2 cellular contexts compared by ENCODE assay signal in the genomic region with DNA sequence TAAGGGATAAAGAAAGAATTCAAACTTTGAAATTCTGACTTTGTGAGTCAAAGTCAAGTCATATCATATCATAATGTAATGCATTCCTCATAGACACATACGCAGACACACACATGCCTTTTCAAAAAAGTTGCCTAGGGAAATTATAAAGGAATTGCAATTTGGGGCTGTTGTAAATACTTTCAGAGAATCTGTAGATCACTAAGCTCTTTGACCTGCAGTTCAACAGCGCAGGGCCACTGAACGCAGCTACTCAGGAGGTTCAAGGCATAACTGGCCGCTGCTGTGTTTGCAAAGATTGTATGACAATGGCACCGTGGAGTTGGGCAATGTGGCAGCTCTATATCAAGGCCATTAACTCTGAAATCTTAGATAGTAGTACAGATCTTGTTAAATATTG.
TF ChIP-seq lines count a peak whose summit lies in the region.

No MANE protein-coding gene starts in this region.

TF ChIP-seq in HepG2, 621 proteins besides CTCF, POLR2A, EP300 and RAD21 (continued from another document and continues in another):
- TF ChIP-seq, protein P1, sequence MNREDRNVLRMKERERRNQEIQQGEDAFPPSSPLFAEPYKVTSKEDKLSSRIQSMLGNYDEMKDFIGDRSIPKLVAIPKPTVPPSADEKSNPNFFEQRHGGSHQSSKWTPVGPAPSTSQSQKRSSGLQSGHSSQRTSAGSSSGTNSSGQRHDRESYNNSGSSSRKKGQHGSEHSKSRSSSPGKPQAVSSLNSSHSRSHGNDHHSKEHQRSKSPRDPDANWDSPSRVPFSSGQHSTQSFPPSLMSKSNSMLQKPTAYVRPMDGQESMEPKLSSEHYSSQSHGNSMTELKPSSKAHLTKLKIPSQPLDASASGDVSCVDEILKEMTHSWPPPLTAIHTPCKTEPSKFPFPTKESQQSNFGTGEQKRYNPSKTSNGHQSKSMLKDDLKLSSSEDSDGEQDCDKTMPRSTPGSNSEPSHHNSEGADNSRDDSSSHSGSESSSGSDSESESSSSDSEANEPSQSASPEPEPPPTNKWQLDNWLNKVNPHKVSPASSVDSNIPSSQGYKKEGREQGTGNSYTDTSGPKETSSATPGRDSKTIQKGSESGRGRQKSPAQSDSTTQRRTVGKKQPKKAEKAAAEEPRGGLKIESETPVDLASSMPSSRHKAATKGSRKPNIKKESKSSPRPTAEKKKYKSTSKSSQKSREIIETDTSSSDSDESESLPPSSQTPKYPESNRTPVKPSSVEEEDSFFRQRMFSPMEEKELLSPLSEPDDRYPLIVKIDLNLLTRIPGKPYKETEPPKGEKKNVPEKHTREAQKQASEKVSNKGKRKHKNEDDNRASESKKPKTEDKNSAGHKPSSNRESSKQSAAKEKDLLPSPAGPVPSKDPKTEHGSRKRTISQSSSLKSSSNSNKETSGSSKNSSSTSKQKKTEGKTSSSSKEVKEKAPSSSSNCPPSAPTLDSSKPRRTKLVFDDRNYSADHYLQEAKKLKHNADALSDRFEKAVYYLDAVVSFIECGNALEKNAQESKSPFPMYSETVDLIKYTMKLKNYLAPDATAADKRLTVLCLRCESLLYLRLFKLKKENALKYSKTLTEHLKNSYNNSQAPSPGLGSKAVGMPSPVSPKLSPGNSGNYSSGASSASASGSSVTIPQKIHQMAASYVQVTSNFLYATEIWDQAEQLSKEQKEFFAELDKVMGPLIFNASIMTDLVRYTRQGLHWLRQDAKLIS (CRISPR knock-in tag; IDR thresholded peaks at IDR 0.05) = no peak
- TF ChIP-seq WIZ (CRISPR knock-in tag; IDR thresholded peaks at IDR 0.05) (no peak), HNF4G (IDR thresholded peaks at IDR 0.05; ENCODE audit: borderline replicate concordance, low read depth, low read length) (no peak), HNF4G (CRISPR knock-in tag; IDR thresholded peaks at IDR 0.05; ENCODE audit: borderline replicate concordance, low read depth) (no peak), HIVEP1 (CRISPR knock-in tag; IDR thresholded peaks at IDR 0.05) (no peak), U2AF1 (optimal IDR thresholded peaks at IDR 0.05; ENCODE audit: low read depth, low read length) (no peak), SOX13 (IDR thresholded peaks at IDR 0.05) (no peak), SOX13 (CRISPR knock-in tag; conservative IDR thresholded peaks at IDR 0.05 in 1 of 2, IDR thresholded peaks at IDR 0.05 in 1 of 2) (peak in 1 of 2 experiments; percentile 51; a peak in 1 of 4 replicates), ZNF557 (CRISPR knock-in tag; IDR thresholded peaks at IDR 0.05) (no peak), SNRNP70 (IDR thresholded peaks at IDR 0.05; ENCODE audit: low read depth, low read length) (no peak), ZNF772 (CRISPR knock-in tag; IDR thresholded peaks at IDR 0.05) (no peak), ARNT (IDR thresholded peaks at IDR 0.05) (no peak), NCOR1 (IDR thresholded peaks at IDR 0.05; ENCODE audit: borderline replicate concordance, low read length) (peak; percentile 77), NAIF1 (CRISPR knock-in tag; IDR thresholded peaks at IDR 0.05; ENCODE audit: borderline replicate concordance) (no peak), ZNF33B (CRISPR knock-in tag; IDR thresholded peaks at IDR 0.05) (no peak), THYN1 (CRISPR knock-in tag; IDR thresholded peaks at IDR 0.05; ENCODE audit: borderline replicate concordance, low read depth) (no peak), ZNF256 (CRISPR knock-in tag; conservative IDR thresholded peaks at IDR 0.05) (no peak), HMG20A (CRISPR knock-in tag; IDR thresholded peaks at IDR 0.05; ENCODE audit: borderline replicate concordance) (no peak), RCOR2 (CRISPR knock-in tag; IDR thresholded peaks at IDR 0.05) (no peak), ZNF670 (CRISPR knock-in tag; IDR thresholded peaks at IDR 0.05; ENCODE audit: borderline replicate concordance) (no peak)
- TF ChIP-seq, protein P2, sequence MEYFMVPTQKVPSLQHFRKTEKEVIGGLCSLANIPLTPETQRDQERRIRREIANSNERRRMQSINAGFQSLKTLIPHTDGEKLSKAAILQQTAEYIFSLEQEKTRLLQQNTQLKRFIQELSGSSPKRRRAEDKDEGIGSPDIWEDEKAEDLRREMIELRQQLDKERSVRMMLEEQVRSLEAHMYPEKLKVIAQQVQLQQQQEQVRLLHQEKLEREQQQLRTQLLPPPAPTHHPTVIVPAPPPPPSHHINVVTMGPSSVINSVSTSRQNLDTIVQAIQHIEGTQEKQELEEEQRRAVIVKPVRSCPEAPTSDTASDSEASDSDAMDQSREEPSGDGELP (IDR thresholded peaks at IDR 0.05; ENCODE audit: borderline replicate concordance, low read depth) = no peak
- TF ChIP-seq, protein P3, sequence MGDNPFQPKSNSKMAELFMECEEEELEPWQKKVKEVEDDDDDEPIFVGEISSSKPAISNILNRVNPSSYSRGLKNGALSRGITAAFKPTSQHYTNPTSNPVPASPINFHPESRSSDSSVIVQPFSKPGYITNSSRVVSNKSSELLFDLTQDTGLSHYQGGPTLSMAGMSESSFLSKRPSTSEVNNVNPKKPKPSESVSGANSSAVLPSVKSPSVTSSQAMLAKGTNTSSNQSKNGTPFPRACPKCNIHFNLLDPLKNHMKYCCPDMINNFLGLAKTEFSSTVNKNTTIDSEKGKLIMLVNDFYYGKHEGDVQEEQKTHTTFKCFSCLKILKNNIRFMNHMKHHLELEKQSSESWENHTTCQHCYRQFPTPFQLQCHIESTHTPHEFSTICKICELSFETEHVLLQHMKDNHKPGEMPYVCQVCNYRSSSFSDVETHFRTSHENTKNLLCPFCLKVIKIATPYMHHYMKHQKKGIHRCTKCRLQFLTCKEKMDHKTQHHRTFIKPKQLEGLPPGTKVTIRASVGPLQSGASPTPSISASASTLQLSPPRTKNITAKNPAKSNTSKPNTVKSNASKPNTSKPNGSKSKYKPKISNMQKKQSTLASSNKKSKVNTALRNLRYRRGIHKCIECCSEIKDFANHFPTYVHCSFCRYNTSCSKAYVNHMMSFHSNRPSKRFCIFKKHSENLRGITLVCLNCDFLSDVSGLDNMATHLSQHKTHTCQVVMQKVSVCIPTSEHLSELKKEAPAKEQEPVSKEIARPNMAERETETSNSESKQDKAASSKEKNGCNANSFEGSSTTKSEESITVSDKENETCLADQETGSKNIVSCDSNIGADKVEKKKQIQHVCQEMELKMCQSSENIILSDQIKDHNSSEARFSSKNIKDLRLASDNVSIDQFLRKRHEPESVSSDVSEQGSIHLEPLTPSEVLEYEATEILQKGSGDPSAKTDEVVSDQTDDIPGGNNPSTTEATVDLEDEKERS (CRISPR knock-in tag; IDR thresholded peaks at IDR 0.05) = no peak

TF ChIP-seq in WTC11, 78 proteins besides CTCF, POLR2A, EP300 and RAD21 (continued from another document):
- TF ChIP-seq, protein P4, sequence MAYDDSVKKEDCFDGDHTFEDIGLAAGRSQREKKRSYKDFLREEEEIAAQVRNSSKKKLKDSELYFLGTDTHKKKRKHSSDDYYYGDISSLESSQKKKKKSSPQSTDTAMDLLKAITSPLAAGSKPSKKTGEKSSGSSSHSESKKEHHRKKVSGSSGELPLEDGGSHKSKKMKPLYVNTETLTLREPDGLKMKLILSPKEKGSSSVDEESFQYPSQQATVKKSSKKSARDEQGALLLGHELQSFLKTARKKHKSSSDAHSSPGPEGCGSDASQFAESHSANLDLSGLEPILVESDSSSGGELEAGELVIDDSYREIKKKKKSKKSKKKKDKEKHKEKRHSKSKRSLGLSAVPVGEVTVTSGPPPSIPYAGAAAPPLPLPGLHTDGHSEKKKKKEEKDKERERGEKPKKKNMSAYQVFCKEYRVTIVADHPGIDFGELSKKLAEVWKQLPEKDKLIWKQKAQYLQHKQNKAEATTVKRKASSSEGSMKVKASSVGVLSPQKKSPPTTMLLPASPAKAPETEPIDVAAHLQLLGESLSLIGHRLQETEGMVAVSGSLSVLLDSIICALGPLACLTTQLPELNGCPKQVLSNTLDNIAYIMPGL (CRISPR knock-in tag; IDR thresholded peaks at IDR 0.05) = no peak
- TF ChIP-seq SP1 (CRISPR knock-in tag; conservative IDR thresholded peaks at IDR 0.05) (no peak), ZNF263 (CRISPR knock-in tag; IDR thresholded peaks at IDR 0.05; ENCODE audit: low read depth) (no peak), ZNF423 (CRISPR knock-in tag; IDR thresholded peaks at IDR 0.05) (no peak), CBFB (CRISPR knock-in tag; IDR thresholded peaks at IDR 0.05; ENCODE audit: low read depth) (no peak), ELF4 (CRISPR knock-in tag; IDR thresholded peaks at IDR 0.05; ENCODE audit: low read depth) (no peak), PRRX2 (CRISPR knock-in tag; IDR thresholded peaks at IDR 0.05) (no peak)
- TF ChIP-seq, protein P5, sequence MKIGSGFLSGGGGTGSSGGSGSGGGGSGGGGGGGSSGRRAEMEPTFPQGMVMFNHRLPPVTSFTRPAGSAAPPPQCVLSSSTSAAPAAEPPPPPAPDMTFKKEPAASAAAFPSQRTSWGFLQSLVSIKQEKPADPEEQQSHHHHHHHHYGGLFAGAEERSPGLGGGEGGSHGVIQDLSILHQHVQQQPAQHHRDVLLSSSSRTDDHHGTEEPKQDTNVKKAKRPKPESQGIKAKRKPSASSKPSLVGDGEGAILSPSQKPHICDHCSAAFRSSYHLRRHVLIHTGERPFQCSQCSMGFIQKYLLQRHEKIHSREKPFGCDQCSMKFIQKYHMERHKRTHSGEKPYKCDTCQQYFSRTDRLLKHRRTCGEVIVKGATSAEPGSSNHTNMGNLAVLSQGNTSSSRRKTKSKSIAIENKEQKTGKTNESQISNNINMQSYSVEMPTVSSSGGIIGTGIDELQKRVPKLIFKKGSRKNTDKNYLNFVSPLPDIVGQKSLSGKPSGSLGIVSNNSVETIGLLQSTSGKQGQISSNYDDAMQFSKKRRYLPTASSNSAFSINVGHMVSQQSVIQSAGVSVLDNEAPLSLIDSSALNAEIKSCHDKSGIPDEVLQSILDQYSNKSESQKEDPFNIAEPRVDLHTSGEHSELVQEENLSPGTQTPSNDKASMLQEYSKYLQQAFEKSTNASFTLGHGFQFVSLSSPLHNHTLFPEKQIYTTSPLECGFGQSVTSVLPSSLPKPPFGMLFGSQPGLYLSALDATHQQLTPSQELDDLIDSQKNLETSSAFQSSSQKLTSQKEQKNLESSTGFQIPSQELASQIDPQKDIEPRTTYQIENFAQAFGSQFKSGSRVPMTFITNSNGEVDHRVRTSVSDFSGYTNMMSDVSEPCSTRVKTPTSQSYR (CRISPR knock-in tag; IDR thresholded peaks at IDR 0.05) = no peak
- TF ChIP-seq, protein P6, sequence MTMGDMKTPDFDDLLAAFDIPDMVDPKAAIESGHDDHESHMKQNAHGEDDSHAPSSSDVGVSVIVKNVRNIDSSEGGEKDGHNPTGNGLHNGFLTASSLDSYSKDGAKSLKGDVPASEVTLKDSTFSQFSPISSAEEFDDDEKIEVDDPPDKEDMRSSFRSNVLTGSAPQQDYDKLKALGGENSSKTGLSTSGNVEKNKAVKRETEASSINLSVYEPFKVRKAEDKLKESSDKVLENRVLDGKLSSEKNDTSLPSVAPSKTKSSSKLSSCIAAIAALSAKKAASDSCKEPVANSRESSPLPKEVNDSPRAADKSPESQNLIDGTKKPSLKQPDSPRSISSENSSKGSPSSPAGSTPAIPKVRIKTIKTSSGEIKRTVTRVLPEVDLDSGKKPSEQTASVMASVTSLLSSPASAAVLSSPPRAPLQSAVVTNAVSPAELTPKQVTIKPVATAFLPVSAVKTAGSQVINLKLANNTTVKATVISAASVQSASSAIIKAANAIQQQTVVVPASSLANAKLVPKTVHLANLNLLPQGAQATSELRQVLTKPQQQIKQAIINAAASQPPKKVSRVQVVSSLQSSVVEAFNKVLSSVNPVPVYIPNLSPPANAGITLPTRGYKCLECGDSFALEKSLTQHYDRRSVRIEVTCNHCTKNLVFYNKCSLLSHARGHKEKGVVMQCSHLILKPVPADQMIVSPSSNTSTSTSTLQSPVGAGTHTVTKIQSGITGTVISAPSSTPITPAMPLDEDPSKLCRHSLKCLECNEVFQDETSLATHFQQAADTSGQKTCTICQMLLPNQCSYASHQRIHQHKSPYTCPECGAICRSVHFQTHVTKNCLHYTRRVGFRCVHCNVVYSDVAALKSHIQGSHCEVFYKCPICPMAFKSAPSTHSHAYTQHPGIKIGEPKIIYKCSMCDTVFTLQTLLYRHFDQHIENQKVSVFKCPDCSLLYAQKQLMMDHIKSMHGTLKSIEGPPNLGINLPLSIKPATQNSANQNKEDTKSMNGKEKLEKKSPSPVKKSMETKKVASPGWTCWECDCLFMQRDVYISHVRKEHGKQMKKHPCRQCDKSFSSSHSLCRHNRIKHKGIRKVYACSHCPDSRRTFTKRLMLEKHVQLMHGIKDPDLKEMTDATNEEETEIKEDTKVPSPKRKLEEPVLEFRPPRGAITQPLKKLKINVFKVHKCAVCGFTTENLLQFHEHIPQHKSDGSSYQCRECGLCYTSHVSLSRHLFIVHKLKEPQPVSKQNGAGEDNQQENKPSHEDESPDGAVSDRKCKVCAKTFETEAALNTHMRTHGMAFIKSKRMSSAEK (CRISPR knock-in tag; IDR thresholded peaks at IDR 0.05; ENCODE audit: borderline replicate concordance) = no peak
